In the genomic region with DNA sequence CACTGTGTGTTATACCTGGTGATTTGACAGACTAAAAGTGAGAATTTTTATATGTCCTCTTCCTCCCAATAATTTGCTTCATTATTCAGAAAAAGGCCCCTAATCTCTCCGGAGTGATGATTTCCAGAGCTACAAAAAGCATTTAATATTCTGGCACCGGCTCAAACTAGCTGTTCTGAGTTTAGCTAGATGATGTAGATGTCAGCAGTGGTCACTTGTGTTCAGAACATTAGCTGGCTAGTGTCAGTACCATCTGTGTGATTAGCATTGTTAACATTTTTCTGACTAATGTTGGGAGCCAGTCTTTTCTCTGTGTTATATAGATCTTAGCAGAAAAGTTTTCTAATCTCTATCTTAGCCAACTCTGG, we compare ENCODE assay signal across 11 cellular contexts.
DNase-seq lines count a peak whose midpoint lies in the region; ATAC-seq, FAIRE-seq and TF ChIP-seq lines count a peak whose summit lies in the region.
"Had no signal": no experiment of that assay in that cellular context is flagged by ENCODE, and none has a peak within 500 bp of the region (broad histone marks: within the 10 kb centered on the region; RNA-seq: fewer than 3 reads in every experiment).

No MANE protein-coding gene starts in this region.

- H3K27me3 ChIP-seq in astrocyte (ENCODE audit: insufficient read depth, low read length) (no peaks in the 10 kb centered on the region), mesendoderm (ENCODE audit: insufficient read depth, low read length, poor library complexity) (no peaks in the 10 kb centered on the region)

- H4K5ac ChIP-seq in mesendoderm (ENCODE audit: low read length), result no peak overlapping the region

- no peaks in the 10 kb centered on the region for H3K79me1 ChIP-seq in mesendoderm (ENCODE audit: low read length)

- peaks cover 1% of the 10 kb centered on the region for H3K9me3 Mint-ChIP-seq in astrocyte (ENCODE audit: unreplicated experiment)

- no peak overlapping the region for H2BK5ac ChIP-seq in mesendoderm (ENCODE audit: low read length)

- no peak overlapping the region for H4K8ac ChIP-seq in mesendoderm (ENCODE audit: low read depth, low read length)

- no peak for TF ChIP-seq CTCF in astrocyte (IDR thresholded peaks at IDR 0.05; ENCODE audit: insufficient read depth, low read depth, low read length)

- H3K56ac ChIP-seq in mesendoderm (ENCODE audit: low read length), result no peak overlapping the region

- H3K9me3 ChIP-seq in astrocyte (ENCODE audit: insufficient read depth, low read depth, low read length), result no peaks in the 10 kb centered on the region

- H3K4me3 ChIP-seq in astrocyte (ENCODE audit: insufficient read depth, low read depth, low read length), result no peak overlapping the region
- no peak overlapping the region for H3K4me3 ChIP-seq in mesendoderm (ENCODE audit: low read length)

- H2BK120ac ChIP-seq in mesendoderm (ENCODE audit: low read depth, low read length), result no peak overlapping the region

- no peaks in the 10 kb centered on the region for H4K20me1 ChIP-seq in astrocyte (ENCODE audit: insufficient read depth, low read length)

- H3K23ac ChIP-seq in mesendoderm (ENCODE audit: low read length), result no peak overlapping the region

- H3K4me1 Mint-ChIP-seq in astrocyte (ENCODE audit: low read depth, unreplicated experiment), result peaks cover 3% of the 10 kb centered on the region

- H3K79me2 ChIP-seq in astrocyte (ENCODE audit: insufficient read depth, low read length) (no peaks in the 10 kb centered on the region), mesendoderm (ENCODE audit: control insufficient read depth, insufficient read depth, low read length) (no peaks in the 10 kb centered on the region)

- H3K36me3 ChIP-seq in astrocyte (ENCODE audit: insufficient read depth, low read length) (no peaks in the 10 kb centered on the region), mesendoderm (ENCODE audit: control insufficient read depth, insufficient read depth, low read length) (no peaks in the 10 kb centered on the region)

- H3K9ac ChIP-seq in astrocyte (ENCODE audit: low read length) (no peak overlapping the region), mesendoderm (ENCODE audit: low read length) (no peak overlapping the region)

- no peak overlapping the region for H2AK5ac ChIP-seq in mesendoderm (ENCODE audit: low read length)

- H3K18ac ChIP-seq in mesendoderm (ENCODE audit: low read length), result no peak overlapping the region

- H2AFZ ChIP-seq in astrocyte (ENCODE audit: low read depth, low read length), result no peak overlapping the region

- DNase-seq in AG20443 (ENCODE audit: low spot score), result peak; percentile 37
- peak; percentile 50 for DNase-seq in astrocyte (ENCODE audit: low read depth)
- no peak for DNase-seq in left cardiac atrium
- DNase-seq in pulmonary artery endothelial cell (ENCODE audit: low read depth, low spot score), result peak; percentile 45
- no peak for DNase-seq in mesendoderm
- DNase-seq in GM19239 (ENCODE audit: insufficient read length, low spot score), result no peak
- DNase-seq: AML-193, nucleus accumbens had no signal

- no CpG with 5 or more reads among the region's 2 CpGs for WGBS in mesendoderm (ENCODE audit: extremely low coverage, insufficient coverage, low lambda C conversion rate)

- no peak overlapping the region for H2BK15ac ChIP-seq in mesendoderm (replicated peaks; ENCODE audit: low read depth)

- no peak overlapping the region for H3K4me2 ChIP-seq in astrocyte (ENCODE audit: low read length)
- no peak overlapping the region for H3K4me2 ChIP-seq in mesendoderm (ENCODE audit: low read length)

- H3K36me3 Mint-ChIP-seq in astrocyte (ENCODE audit: low read depth, unreplicated experiment), result peaks cover 6% of the 10 kb centered on the region

- peak; percentile 82 to 83 for ATAC-seq in left cardiac atrium
- no peak for ATAC-seq in GM21723 (IDR thresholded peaks at IDR 0.05; ENCODE audit: unreplicated experiment)
- ATAC-seq in GM21528 (IDR thresholded peaks at IDR 0.05; ENCODE audit: low FRiP score, unreplicated experiment), result no peak

- no peaks in the 10 kb centered on the region for H3K27me3 Mint-ChIP-seq in astrocyte (ENCODE audit: low read depth, unreplicated experiment)

- H3K4me1 ChIP-seq in astrocyte (ENCODE audit: insufficient read depth, low read length) (peaks cover 3% of the 10 kb centered on the region), mesendoderm (ENCODE audit: control insufficient read depth, low read depth, low read length) (no peaks in the 10 kb centered on the region)

- H3K27ac ChIP-seq in astrocyte (ENCODE audit: low read depth, low read length) (no peak overlapping the region), mesendoderm (ENCODE audit: low read depth, low read length) (no peak overlapping the region)

- no peak overlapping the region for H3K4me3 Mint-ChIP-seq in astrocyte (ENCODE audit: unreplicated experiment)

- H3K27ac Mint-ChIP-seq in astrocyte (ENCODE audit: unreplicated experiment), result no peak overlapping the region

- H3K4ac ChIP-seq in mesendoderm (ENCODE audit: low read depth, low read length), result no peak overlapping the region

- FAIRE-seq in astrocyte (lab: Jason Lieb, UNC) (no peak), GM19239 (lab: Jason Lieb, UNC) (no peak)
- FAIRE-seq: RCC 7860 had no signal

- intact Hi-C loops in left cardiac atrium (cut with DNase I), result no loop called here

Comparison
In these comparisons a context has a peak if more than half of its experiments do, and no peak if none do; other contexts are left out.
1. DNase-seq: peak in AG20443 (single experiment), astrocyte (single experiment) and pulmonary artery endothelial cell (single experiment); none in left cardiac atrium (single experiment), mesendoderm (single experiment) and GM19239 (single experiment).
2. ATAC-seq: peak in left cardiac atrium (2 of 2); none in GM21723 (single experiment) and GM21528 (single experiment).